Comparison of ENCODE assay signal across 14 cellular contexts in genomic region chr1:108316545-108316944, GRCh38.
A peak's percentile ranks its signal among the peaks of the same experiment; 100 is the strongest.
DNase-seq lines count a peak whose midpoint lies in the region; ATAC-seq and TF ChIP-seq lines count a peak whose summit lies in the region.
"Had no signal": no experiment of that assay in that cellular context is flagged by ENCODE, and none has a peak within 500 bp of the region (broad histone marks: within the 10 kb centered on the region; RNA-seq: fewer than 3 reads in every experiment).

No MANE protein-coding gene starts in this region.

- H3K27ac ChIP-seq in 22Rv1 (no peak overlapping the region), RWPE2 (ENCODE audit: poor library complexity, severe bottlenecking) (no peak overlapping the region), vagina (no peak overlapping the region)
- H3K27ac ChIP-seq: Peyer's patch had no signal

- DNase-seq in GM12864 (ENCODE audit: low read depth) = no peak
- no peak for DNase-seq in RWPE2 (ENCODE audit: low spot score)
- peak; percentile 0 to 7 for DNase-seq in foreskin fibroblast
- DNase-seq in vagina (ENCODE audit: extremely low spot score in 2 of 2) = no peak
- DNase-seq in mesenteric fat pad (ENCODE audit: low spot score) = no peak
- no peak for DNase-seq in DMS153 (lab: John Stamatoyannopoulos, UW)
- DNase-seq: activated B cell treated with CpG ODN at 0.5 μM for 24 hours; activated gamma-delta T cell; CD8-positive, alpha-beta memory T cell; left cardiac atrium; NCI-H1092 treated with DMSO at 0.1 percent for 48 hours; Peyer's patch had no signal

- H3K27me3 ChIP-seq in RWPE2 (ENCODE audit: insufficient read depth, poor library complexity, severe bottlenecking) = peaks cover 5% of the 10 kb centered on the region
- H3K27me3 ChIP-seq in vagina = no peaks in the 10 kb centered on the region
- H3K27me3 ChIP-seq: Peyer's patch had no signal

- intact Hi-C loops in vagina (cut with DNase I) = no loop called here

- H3K36me3 ChIP-seq in RWPE2 (ENCODE audit: low read depth) = no peaks in the 10 kb centered on the region
- H3K36me3 ChIP-seq in vagina = no peaks in the 10 kb centered on the region
- H3K36me3 ChIP-seq: Peyer's patch had no signal

- peak; percentile 20; the same call in 1 of the 2 replicates for TF ChIP-seq CTCF in 22Rv1 (IDR thresholded peaks at IDR 0.05)
- TF ChIP-seq CTCF in GM12864 (IDR thresholded peaks at IDR 0.05; ENCODE audit: low read depth, low read length, missing control alignments) = peak; percentile 10
- TF ChIP-seq CTCF in RWPE2 (IDR thresholded peaks at IDR 0.05; ENCODE audit: poor library complexity, severe bottlenecking) = peak; percentile 48
- peak; percentile 30 for TF ChIP-seq CTCF in foreskin fibroblast (IDR thresholded peaks at IDR 0.05; ENCODE audit: low read depth, low read length)
- TF ChIP-seq CTCF in vagina (IDR thresholded peaks at IDR 0.05) = no peak

- ATAC-seq in RWPE2 (ENCODE audit: low read depth) (0 out of 3 replicates have a peak, but pooled peaks have one; percentile 29), HG03378 (IDR thresholded peaks at IDR 0.05; ENCODE audit: unreplicated experiment) (no peak)
- ATAC-seq: left cardiac atrium had no signal

- H3K9me3 ChIP-seq in RWPE2 (ENCODE audit: severe bottlenecking) (no peaks in the 10 kb centered on the region), vagina (no peaks in the 10 kb centered on the region)
- H3K9me3 ChIP-seq: Peyer's patch had no signal

- TF ChIP-seq POLR2A in vagina (IDR thresholded peaks at IDR 0.05) = no peak

- H3K4me3 ChIP-seq in GM12864 (ENCODE audit: low read depth, low read length) = no peak overlapping the region
- no peak overlapping the region for H3K4me3 ChIP-seq in RWPE2 (ENCODE audit: severe bottlenecking)
- H3K4me3 ChIP-seq in foreskin fibroblast (ENCODE audit: low read depth in 1 of 2, low read length in 2 of 2) = no peak overlapping the region
- no peak overlapping the region for H3K4me3 ChIP-seq in vagina
- H3K4me3 ChIP-seq: Peyer's patch had no signal

- no peaks in the 10 kb centered on the region for H3K4me1 ChIP-seq in RWPE2 (ENCODE audit: insufficient read depth, poor library complexity, severe bottlenecking)
- no peaks in the 10 kb centered on the region for H3K4me1 ChIP-seq in vagina
- H3K4me1 ChIP-seq: Peyer's patch had no signal

Comparison
In these comparisons a context has a peak if more than half of its experiments do, and no peak if none do; other contexts are left out.
1. CTCF ChIP-seq: peak in 22Rv1 (single experiment), GM12864 (single experiment), RWPE2 (single experiment) and foreskin fibroblast (single experiment); none in vagina (0 of 3).
2. DNase-seq: peak in foreskin fibroblast (2 of 2); none in GM12864 (single experiment), RWPE2 (single experiment), vagina (0 of 2), mesenteric fat pad (single experiment) and DMS153 (single experiment).